Comparison of ENCODE assay signal across 12 cellular contexts in the genomic region with DNA sequence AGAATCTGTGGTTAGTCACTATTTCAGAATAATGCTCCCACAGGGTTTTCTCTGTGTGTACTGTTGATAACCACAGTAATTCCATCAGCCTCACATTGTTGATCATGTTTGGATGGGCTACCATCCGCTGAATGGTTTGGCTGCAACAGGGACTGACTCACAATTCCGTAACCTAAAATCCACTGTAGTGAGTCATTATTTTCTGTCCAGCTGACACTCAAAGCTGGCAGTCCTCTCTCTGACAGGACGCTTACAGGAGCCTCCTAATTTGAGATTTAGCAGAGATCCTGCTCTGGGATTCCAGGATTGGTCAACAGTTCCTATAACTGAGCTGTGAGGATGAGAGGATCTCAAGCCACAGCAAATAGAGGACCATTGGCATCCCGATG. TPM values are rescaled to one million over a fixed set of nuclear protein-coding genes. Genes with fewer than 3 reads are reported as not detected.
DNase-seq lines count a peak whose midpoint lies in the region; ATAC-seq and TF ChIP-seq lines count a peak whose summit lies in the region.
"Had no signal": no experiment of that assay in that cellular context is flagged by ENCODE, and none has a peak within 500 bp of the region (broad histone marks: within the 10 kb centered on the region; RNA-seq: fewer than 3 reads in every experiment).

No MANE protein-coding gene starts in this region.

- H3K9me3 Mint-ChIP-seq in activated naive CD4-positive, alpha-beta T cell treated with anti-CD3 and anti-CD28 coated beads, Interleukin-2, amount 10 ng/mL, durations not matched to agents 7 days and 5 days = no peaks in the 10 kb centered on the region
- no peaks in the 10 kb centered on the region for H3K9me3 Mint-ChIP-seq in stimulated activated naive CD8-positive, alpha-beta T cell treated with anti-CD3 and anti-CD28 coated beads, Interleukin-15, amount 100 ng/mL, for 72 hours

- CTCF ChIA-PET in activated naive CD4-positive, alpha-beta T cell treated with anti-CD3 and anti-CD28 coated beads, Interleukin-2, amount 10 ng/mL, durations not matched to agents 7 days and 5 days (lab: Charles Lee) = interaction anchor here (0.9 kb wide), 1 partner anchor 32 kb away, joined by 3 read pairs; no protein-coding TSS in a partner anchor

- H3K27me3 ChIP-seq in adrenal gland = no peaks in the 10 kb centered on the region

- H3K4me1 Mint-ChIP-seq in activated naive CD4-positive, alpha-beta T cell treated with anti-CD3 and anti-CD28 coated beads, Interleukin-2, amount 10 ng/mL, durations not matched to agents 7 days and 5 days = no peaks in the 10 kb centered on the region
- H3K4me1 Mint-ChIP-seq in stimulated activated naive CD8-positive, alpha-beta T cell treated with anti-CD3 and anti-CD28 coated beads, Interleukin-15, amount 100 ng/mL, for 72 hours = no peaks in the 10 kb centered on the region
- H3K4me1 Mint-ChIP-seq: naive B cell had no signal

- H3K36me3 ChIP-seq in adrenal gland (replicated peaks in 1 of 2) = no peaks in the 10 kb centered on the region

- H3K36me3 Mint-ChIP-seq in activated naive CD4-positive, alpha-beta T cell treated with anti-CD3 and anti-CD28 coated beads, Interleukin-2, amount 10 ng/mL, durations not matched to agents 7 days and 5 days = no peaks in the 10 kb centered on the region
- H3K36me3 Mint-ChIP-seq: naive B cell had no signal

- no peak overlapping the region for H3K4me3 ChIP-seq in adrenal gland

- ATAC-seq in sciatic nerve (peak; percentile 89), HG02970 (IDR thresholded peaks at IDR 0.05; ENCODE audit: low FRiP score, unreplicated experiment) (no peak), GM18511 (IDR thresholded peaks at IDR 0.05; ENCODE audit: unreplicated experiment) (no peak)
- no peak for ATAC-seq in stimulated activated naive CD8-positive, alpha-beta T cell treated with anti-CD3 and anti-CD28 coated beads, Interleukin-15, amount 100 ng/mL, for 72 hours

- peaks cover 0 to 2% of the 10 kb centered on the region in 2 donors for H3K4me1 ChIP-seq in adrenal gland (replicated peaks in 1 of 2)

- H3K27ac Mint-ChIP-seq in activated naive CD4-positive, alpha-beta T cell treated with anti-CD3 and anti-CD28 coated beads, Interleukin-2, amount 10 ng/mL, durations not matched to agents 7 days and 5 days = no peak overlapping the region
- H3K27ac Mint-ChIP-seq in stimulated activated naive CD8-positive, alpha-beta T cell treated with anti-CD3 and anti-CD28 coated beads, Interleukin-15, amount 100 ng/mL, for 72 hours = no peak overlapping the region
- H3K27ac Mint-ChIP-seq: naive B cell had no signal

- no peak overlapping the region for H3K4me3 Mint-ChIP-seq in activated naive CD4-positive, alpha-beta T cell treated with anti-CD3 and anti-CD28 coated beads, Interleukin-2, amount 10 ng/mL, durations not matched to agents 7 days and 5 days
- no peak overlapping the region for H3K4me3 Mint-ChIP-seq in stimulated activated naive CD8-positive, alpha-beta T cell treated with anti-CD3 and anti-CD28 coated beads, Interleukin-15, amount 100 ng/mL, for 72 hours
- H3K4me3 Mint-ChIP-seq: naive B cell had no signal

- DNase-seq in GM04504 (ENCODE audit: low read depth) (peak; percentile 92), adrenal gland (peak; percentile 28 to 69 (median 58)), glomerular visceral epithelial cell (ENCODE audit: extremely low spot score) (peak; percentile 93), sciatic nerve (ENCODE audit: low spot score) (no peak)
- no peak for DNase-seq in activated naive CD4-positive, alpha-beta T cell treated with anti-CD3 and anti-CD28 coated beads, Interleukin-2, amount 10 ng/mL, durations not matched to agents 7 days and 5 days
- DNase-seq in stimulated activated naive CD8-positive, alpha-beta T cell treated with anti-CD3 and anti-CD28 coated beads, Interleukin-15, amount 100 ng/mL, for 72 hours = no peak
- DNase-seq: activated CD4-positive, CD25-positive, alpha-beta regulatory T cell treated with anti-CD3 and anti-CD28 coated beads, Interleukin-2, amount 50 U/mL, for 72 hours; central memory CD4-positive, alpha-beta T cell; naive B cell; NCI-H345 had no signal

- WGBS in adrenal gland, 4 donors = 29 to 56% (median 48%) methylated on average over 3 to 4 of the region's 4 CpGs

- intact Hi-C loops in adrenal gland (cut with DNase I) (no loop called here), sciatic nerve (cut with DNase I) (no loop called here)

- TF ChIP-seq POLR2A in adrenal gland (IDR thresholded peaks at IDR 0.05) = no peak

- no peak for TF ChIP-seq CTCF in adrenal gland (IDR thresholded peaks at IDR 0.05)

- H3K9me3 ChIP-seq in adrenal gland (replicated peaks in 1 of 3) = no peaks in the 10 kb centered on the region

- no peak overlapping the region for H3K27ac ChIP-seq in adrenal gland

- H3K27me3 Mint-ChIP-seq in activated naive CD4-positive, alpha-beta T cell treated with anti-CD3 and anti-CD28 coated beads, Interleukin-2, amount 10 ng/mL, durations not matched to agents 7 days and 5 days = peaks cover 14% of the 10 kb centered on the region
- H3K27me3 Mint-ChIP-seq in stimulated activated naive CD8-positive, alpha-beta T cell treated with anti-CD3 and anti-CD28 coated beads, Interleukin-15, amount 100 ng/mL, for 72 hours = peaks cover 9% of the 10 kb centered on the region

RNA-seq across cellular contexts. Expression of a gene that starts 32.7 kb away (rescaled TPM):
- total RNA-seq in adrenal gland (under 1 TPM in 1 of 8 donors, not detected in 7; 0.15 TPM), sciatic nerve (0.62 TPM)
- polyA plus RNA-seq in adrenal gland = not detected

Comparison
In these comparisons a context has a peak if more than half of its experiments do, and no peak if none do; other contexts are left out.
1. DNase-seq: peak in GM04504 (single experiment), adrenal gland (7 of 7) and glomerular visceral epithelial cell (single experiment); none in sciatic nerve (single experiment), activated naive CD4-positive, alpha-beta T cell treated with anti-CD3 and anti-CD28 coated beads, Interleukin-2, amount 10 ng/mL, durations not matched to agents 7 days and 5 days (single experiment) and stimulated activated naive CD8-positive, alpha-beta T cell treated with anti-CD3 and anti-CD28 coated beads, Interleukin-15, amount 100 ng/mL, for 72 hours (0 of 2).